In the genomic region with DNA sequence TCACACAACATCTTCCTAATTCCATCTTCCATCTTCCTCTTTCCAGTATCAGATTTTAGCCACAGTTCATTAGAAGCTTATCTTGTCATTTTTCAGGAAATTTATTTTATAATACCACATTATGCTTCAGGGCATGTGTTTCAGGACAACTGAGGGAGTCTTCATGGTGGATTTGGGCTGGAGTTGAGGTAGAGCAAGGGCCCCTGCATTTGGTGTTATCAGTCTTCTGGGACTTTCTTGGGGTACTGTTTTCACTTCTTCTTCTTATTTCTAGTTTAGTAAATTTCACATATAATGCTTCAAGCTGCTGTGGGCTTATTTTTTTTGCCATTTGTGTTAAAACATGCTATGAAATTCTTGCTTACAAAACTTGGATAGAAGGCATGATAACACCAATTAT, we compare ENCODE assay signal across 22 cellular contexts.
DNase-seq lines count a peak whose midpoint lies in the region; ATAC-seq and TF ChIP-seq lines count a peak whose summit lies in the region.
"Had no signal": no experiment of that assay in that cellular context is flagged by ENCODE, and none has a peak within 500 bp of the region (broad histone marks: within the 10 kb centered on the region; RNA-seq: fewer than 3 reads in every experiment).

No MANE protein-coding gene starts in this region.

- H3K27me3 Mint-ChIP-seq in MCF 10A (ENCODE audit: insufficient read depth, unreplicated experiment) (no peaks in the 10 kb centered on the region), nephron (ENCODE audit: low read depth) (no peaks in the 10 kb centered on the region)

- TF ChIP-seq EP300 in transverse colon (IDR thresholded peaks at IDR 0.05; ENCODE audit: low read depth) = no peak

- H3K4me1 ChIP-seq in breast epithelium (peaks cover 3% of the 10 kb centered on the region in 2 donors), transverse colon (peaks cover 0 to 20% (median 2%) of the 10 kb centered on the region in 4 donors)
- H3K4me1 ChIP-seq: pancreas had no signal

- intact Hi-C loops in breast epithelium (cut with DNase I; ENCODE audit: low total_unique reads) = no loop called here
- intact Hi-C loops in MCF 10A (cut with micrococcal nuclease) = loop anchor here (10.0 kb wide), 1 partner anchor 270 kb away; no protein-coding TSS in a partner anchor
- intact Hi-C loops in transverse colon (cut with DNase I; ENCODE audit: low total_unique reads) = loop anchor here (10.0 kb wide), 1 partner anchor 200 kb away; no protein-coding TSS in a partner anchor

- H3K4me3 Mint-ChIP-seq in MCF 10A (ENCODE audit: unreplicated experiment) (no peak overlapping the region), nephron (no peak overlapping the region)

- no peaks in the 10 kb centered on the region for H3K36me3 Mint-ChIP-seq in MCF 10A (ENCODE audit: insufficient read depth, unreplicated experiment)
- H3K36me3 Mint-ChIP-seq in nephron (ENCODE audit: low read depth) = no peaks in the 10 kb centered on the region

- peak overlapping the region; percentile 54 to 91 for H3K27ac ChIP-seq in breast epithelium
- peak overlapping the region; percentile 5 for H3K27ac ChIP-seq in angular gyrus (ENCODE audit: low read depth, low read length)
- peak overlapping the region in 3 of 4 donors; percentile 26 to 42 (median 29) for H3K27ac ChIP-seq in transverse colon
- H3K27ac ChIP-seq: pancreas had no signal

- no peak for ATAC-seq in GM21737 (IDR thresholded peaks at IDR 0.05; ENCODE audit: unreplicated experiment)
- ATAC-seq in GM19467 (IDR thresholded peaks at IDR 0.05; ENCODE audit: unreplicated experiment) = no peak
- ATAC-seq: Panc1 had no signal

- no peaks in the 10 kb centered on the region for H3K27me3 ChIP-seq in breast epithelium
- H3K27me3 ChIP-seq in transverse colon = no peaks in the 10 kb centered on the region
- H3K27me3 ChIP-seq: pancreas had no signal

- TF ChIP-seq CTCF in breast epithelium (IDR thresholded peaks at IDR 0.05) (no peak), MCF 10A (IDR thresholded peaks at IDR 0.05; ENCODE audit: unreplicated experiment) (no peak), nephron (IDR thresholded peaks at IDR 0.05; ENCODE audit: unreplicated experiment in 3 of 3) (no peak), transverse colon (IDR thresholded peaks at IDR 0.05) (no peak), GM10266 (IDR thresholded peaks at IDR 0.05; ENCODE audit: control insufficient read depth, insufficient read depth, low read depth, missing control alignments) (no peak)

- POLR2A ChIA-PET in MCF 10A (lab: Yijun Ruan, JAX) = interaction anchor here (0.9 kb wide), 1 partner anchor 202 kb away, joined by 3 read pairs; no protein-coding TSS in a partner anchor

- TF ChIP-seq POLR2A in breast epithelium (IDR thresholded peaks at IDR 0.05) (no peak), transverse colon (IDR thresholded peaks at IDR 0.05) (no peak)

- H3K27ac Mint-ChIP-seq in MCF 10A (ENCODE audit: low read depth, unreplicated experiment) (no peak overlapping the region), nephron (peak overlapping the region; percentile 7 to 67 (median 64))

- no peaks in the 10 kb centered on the region for H3K9me3 ChIP-seq in breast epithelium
- no peaks in the 10 kb centered on the region for H3K9me3 ChIP-seq in transverse colon
- H3K9me3 ChIP-seq: HAP-1, pancreas had no signal

- H3K4me1 Mint-ChIP-seq in MCF 10A (ENCODE audit: insufficient read depth, unreplicated experiment) = peaks cover 6% of the 10 kb centered on the region
- H3K4me1 Mint-ChIP-seq in nephron = peaks cover 68% of the 10 kb centered on the region

- no peaks in the 10 kb centered on the region for H3K36me3 ChIP-seq in breast epithelium
- H3K36me3 ChIP-seq in transverse colon = no peaks in the 10 kb centered on the region
- H3K36me3 ChIP-seq: HAP-1, pancreas had no signal

- H3K9me3 Mint-ChIP-seq in MCF 10A (ENCODE audit: unreplicated experiment) (no peaks in the 10 kb centered on the region), nephron (no peaks in the 10 kb centered on the region)

- in situ Hi-C loops in transverse colon (cut with MboI; ENCODE audit: low pct_ligation_motif_present in 1 of 4, low pct_unique_long_range_greater_than_20kb in 1 of 4, low sequenced_read_pairs in 3 of 4) = no loop called here

- H3K4me3 ChIP-seq in breast epithelium (no peak overlapping the region), transverse colon (no peak overlapping the region)
- H3K4me3 ChIP-seq: HAP-1, pancreas had no signal

- CTCF ChIA-PET in MCF 10A (lab: Yijun Ruan, JAX) = interaction anchor here (1.0 to 3.5 kb wide), 3 partner anchors 16 to 249 kb away, joined by 3 to 21 read pairs (median 3); no protein-coding TSS in a partner anchor

- no TSS peak for BruUV-seq in MCF 10A (replicated peaks; lab: Mats Ljungman, UMichigan)

- DNase-seq in breast epithelium (ENCODE audit: low spot score in 2 of 2) (no peak), MCF 10A (ENCODE audit: unreplicated experiment) (no peak), transverse colon (no peak), GM10266 (ENCODE audit: extremely low spot score) (no peak)
- DNase-seq: 8988T; activated CD4-positive, alpha-beta T cell treated with anti-CD3 and anti-CD28 coated beads, Interleukin-2, amount 50 U/mL, for 1 hour; activated naive CD4-positive, alpha-beta T cell; aorta; C1 segment of cervical spinal cord; DMS153; NCI-H1436; NCI-H82; pancreas; stimulated activated CD4-positive, alpha-beta T cell treated with anti-CD3 and anti-CD28 coated beads, Interleukin-4, amount 100 ng/mL, for 4 hours; stimulated activated CD8-positive, alpha-beta memory T cell treated with anti-CD3 and anti-CD28 coated beads, Interleukin-4, amount 100 ng/mL, for 48 hours; trophoblast cell had no signal

Comparison
In these comparisons a context has a peak if more than half of its experiments do, and no peak if none do; other contexts are left out.
1. H3K27ac ChIP-seq: peak in every context shown above with its lines; median percentile 72 in breast epithelium; 29 in transverse colon; 5 in angular gyrus.